ENCODE assay signal across 14 cellular contexts in genomic region chr19:720691-721160, GRCh38. TPM values are rescaled to one million over a fixed set of nuclear protein-coding genes. Genes with fewer than 3 reads are reported as not detected.
A peak's percentile ranks its signal among the peaks of the same experiment; 100 is the strongest.
DNase-seq lines count a peak whose midpoint lies in the region; ATAC-seq and TF ChIP-seq lines count a peak whose summit lies in the region.
"Had no signal": no experiment of that assay in that cellular context is flagged by ENCODE, and none has a peak within 500 bp of the region (broad histone marks: within the 10 kb centered on the region; RNA-seq: fewer than 3 reads in every experiment).

No MANE protein-coding gene starts in this region.

- TF ChIP-seq POLR2A in adrenal gland (IDR thresholded peaks at IDR 0.05) = peak in 1 of 2 donors; percentile 22

- H3K36me3 ChIP-seq in BLaER1 (peaks cover 3% of the 10 kb centered on the region), adrenal gland (replicated peaks in 1 of 2) (no peaks in the 10 kb centered on the region), psoas muscle (ENCODE audit: insufficient read depth in 1 of 2, low read depth in 1 of 2) (no peaks in the 10 kb centered on the region)

- H3K27ac ChIP-seq in BLaER1 (peak overlapping the region; percentile 83), adrenal gland (peak overlapping the region in 3 of 5 donors; percentile 66 to 95 (median 79)), psoas muscle (peak overlapping the region; percentile 3)

- peak overlapping the region; percentile 47 for H3K9ac ChIP-seq in BLaER1

- H3K4me2 ChIP-seq in BLaER1 = peak overlapping the region; percentile 98

- H3K4me3 ChIP-seq in BLaER1 (0 out of 2 replicates have a peak overlapping the region, but pooled peaks have one; percentile 22), adrenal gland (no peak overlapping the region), psoas muscle (no peak overlapping the region)

- peaks cover 94% of the 10 kb centered on the region for H3K4me1 ChIP-seq in BLaER1
- H3K4me1 ChIP-seq in adrenal gland (replicated peaks in 1 of 2) = peaks cover 21 to 30% of the 10 kb centered on the region in 2 donors
- H3K4me1 ChIP-seq in psoas muscle = no peaks in the 10 kb centered on the region

- TF ChIP-seq CTCF in adrenal gland (IDR thresholded peaks at IDR 0.05) (no peak), psoas muscle (IDR thresholded peaks at IDR 0.05) (no peak)

- peak in 4 of 7 donors; percentile 46 to 68 (median 55) for DNase-seq in adrenal gland
- DNase-seq in inferior parietal cortex (ENCODE audit: extremely low spot score) = peak; percentile 23
- no peak for DNase-seq in psoas muscle
- DNase-seq in NCI-H82 treated with DMSO at 0.1 percent for 48 hours (lab: John Stamatoyannopoulos, UW; ENCODE audit: unreplicated experiment) = no peak
- DNase-seq in HT-29 (ENCODE audit: low spot score) = no peak
- DNase-seq: activated B cell treated with CpG ODN at 0.5 μM for 24 hours; activated T-cell treated with anti-CD3 and anti-CD28 coated beads, Interleukin-2, amount 50 U/mL, for 4 hours; CD4-positive, alpha-beta memory T cell; NCI-H446; stimulated activated CD4-positive, alpha-beta T cell treated with anti-CD3 and anti-CD28 coated beads, Interleukin-12 subunit alpha, Interleukin-12 subunit beta, amount 100 ng/mL, for 4 hours; stimulated activated CD8-positive, alpha-beta memory T cell treated with anti-CD3 and anti-CD28 coated beads, Interleukin-4, amount 100 ng/mL, for 48 hours had no signal

- ATAC-seq in psoas muscle = no peak
- no peak for ATAC-seq in GM21619 (IDR thresholded peaks at IDR 0.05; ENCODE audit: unreplicated experiment)
- no peak for ATAC-seq in HG02571 (IDR thresholded peaks at IDR 0.05; ENCODE audit: unreplicated experiment)
- ATAC-seq: activated T-cell treated with anti-CD3 and anti-CD28 coated beads, Interleukin-2, amount 50 U/mL, for 4 hours had no signal

- intact Hi-C loops in adrenal gland (cut with DNase I) (no loop called here), psoas muscle (cut with DNase I) (no loop called here)

- peaks cover 58% of the 10 kb centered on the region for H4K20me1 ChIP-seq in BLaER1

- peaks cover under 1% of the 10 kb centered on the region; the same call in 1 of the 2 replicates for H3K9me3 ChIP-seq in BLaER1
- no peaks in the 10 kb centered on the region for H3K9me3 ChIP-seq in adrenal gland (replicated peaks in 1 of 3)
- H3K9me3 ChIP-seq in psoas muscle = no peaks in the 10 kb centered on the region

- H3K27me3 ChIP-seq in BLaER1 (no peaks in the 10 kb centered on the region), adrenal gland (no peaks in the 10 kb centered on the region), psoas muscle (ENCODE audit: insufficient read depth in 3 of 3, low read length in 2 of 3) (peaks cover 0 to 37% (median 7%) of the 10 kb centered on the region in 3 donors)

- 21 to 43% (median 30%) methylated on average over 2 to 27 of the region's 27 CpGs for WGBS in adrenal gland, 4 donors
- 25 to 34% (median 26%) methylated on average over 15 to 27 of the region's 27 CpGs for WGBS in psoas muscle, 3 donors

RNA-seq across cellular contexts. Expression of gene PALM, which starts 12.0 kb away (rescaled TPM):
- total RNA-seq in adrenal gland (10 to 100 TPM; 27.2 to 63.3 (median 50.8) TPM), psoas muscle (10 to 100 TPM in 2 of 4 donors, 1 to 10 TPM in 2; 9.3 to 17.9 (median 10.9) TPM)
- polyA plus RNA-seq in adrenal gland (10 to 100 TPM in 2 of 3 donors, 1 to 10 TPM in 1; 3.9 to 72.2 (median 49.7) TPM), psoas muscle (1 to 10 TPM; 4.9 to 9.6 (median 6.8) TPM)
- total RNA-seq in HT-29 (2014; rRNA removed; shearing (Covaris generic)) = 0.13 TPM in 1 of 2 replicates, not detected in the other
- total RNA-seq: activated B cell treated with CpG ODN at 0.5 μM for 24 hours; CD4-positive, alpha-beta memory T cell had no signal
- polyA plus RNA-seq: CD4-positive, alpha-beta memory T cell had no signal

RNA-seq across cellular contexts. Expression of gene PRSS57, which starts 25.5 kb away (rescaled TPM):
- total RNA-seq in adrenal gland (under 1 TPM in 1 of 8 donors, not detected in 7; 0.51 TPM), psoas muscle (under 1 TPM in 1 of 4 donors, not detected in 3; 0.25 TPM)
- polyA plus RNA-seq in adrenal gland (under 1 TPM in 1 of 3 donors, not detected in 2; 0.13 TPM), psoas muscle (under 1 TPM in 1 of 3 donors, not detected in 2; 0.05 TPM)
- not detected in 2 replicates for total RNA-seq in HT-29 (2014; rRNA removed; shearing (Covaris generic))
- total RNA-seq: activated B cell treated with CpG ODN at 0.5 μM for 24 hours; CD4-positive, alpha-beta memory T cell had no signal
- polyA plus RNA-seq: CD4-positive, alpha-beta memory T cell had no signal

RNA-seq across cellular contexts. Expression of gene MISP, which starts 30.2 kb away (rescaled TPM):
- under 1 TPM in 3 of 8 donors, not detected in 5; 0.11 to 0.43 (median 0.18) TPM for total RNA-seq in adrenal gland
- polyA plus RNA-seq in adrenal gland = under 1 TPM in 2 of 3 donors, not detected in 1; 0.08 to 0.10 TPM
- under 1 TPM in 1 of 4 donors, not detected in 3; 0.08 TPM for total RNA-seq in psoas muscle
- under 1 TPM in 2 of 3 donors, not detected in 1; 0.09 to 0.13 TPM for polyA plus RNA-seq in psoas muscle
- 206 and 211 TPM in 2 replicates for total RNA-seq in HT-29 (2014; rRNA removed; shearing (Covaris generic))
- total RNA-seq: activated B cell treated with CpG ODN at 0.5 μM for 24 hours; CD4-positive, alpha-beta memory T cell had no signal
- polyA plus RNA-seq: CD4-positive, alpha-beta memory T cell had no signal

RNA-seq across cellular contexts. Expression of gene FSTL3, which starts 44.5 kb away (rescaled TPM):
- total RNA-seq in adrenal gland (100 to 1,000 TPM in 7 of 8 donors, 10 to 100 TPM in 1; 87.4 to 464 (median 176) TPM), psoas muscle (10 to 100 TPM in 2 of 4 donors, 1 to 10 TPM in 2; 5.4 to 11.5 (median 8.5) TPM)
- polyA plus RNA-seq in adrenal gland (100 to 1,000 TPM; 119 to 405 (median 225) TPM), psoas muscle (10 to 100 TPM in 1 of 3 donors, 1 to 10 TPM in 2; 4.3 to 30.3 (median 6.1) TPM)
- 6.2 and 8.9 TPM in 2 replicates for total RNA-seq in HT-29 (2014; rRNA removed; shearing (Covaris generic))

RNA-seq across cellular contexts. Expression of gene RNF126, which starts 57.7 kb away (rescaled TPM):
- total RNA-seq in adrenal gland (10 to 100 TPM; 28.4 to 76.4 (median 43.1) TPM), psoas muscle (10 to 100 TPM; 25.2 to 62.9 (median 50.4) TPM)
- polyA plus RNA-seq in adrenal gland (10 to 100 TPM in 2 of 3 donors, 1 to 10 TPM in 1; 9.3 to 53.5 (median 51.6) TPM), psoas muscle (10 to 100 TPM; 48.8 to 72.1 (median 63.3) TPM)
- 123 TPM in 2 replicates for total RNA-seq in HT-29 (2014; rRNA removed; shearing (Covaris generic))

Comparison
In these comparisons a context has a peak if more than half of its experiments do, and no peak if none do; other contexts are left out.
1. H3K27ac ChIP-seq: peak in every context shown above with its lines; median percentile 83 in BLaER1; 79 in adrenal gland; 3 in psoas muscle.
2. DNase-seq: peak in adrenal gland (4 of 7) and inferior parietal cortex (single experiment); none in psoas muscle (0 of 2), NCI-H82 treated with DMSO at 0.1 percent for 48 hours (single experiment) and HT-29 (single experiment).
3. RNA of gene MISP, which starts 30.2 kb away (total RNA-seq): 206 to 211 TPM in HT-29; 0.08 TPM in psoas muscle and 0.11 to 0.43 TPM in adrenal gland; every median in the first group is over 100 times any median in the second.